ENCODE assay signal across 1 cellular context in the genomic region with DNA sequence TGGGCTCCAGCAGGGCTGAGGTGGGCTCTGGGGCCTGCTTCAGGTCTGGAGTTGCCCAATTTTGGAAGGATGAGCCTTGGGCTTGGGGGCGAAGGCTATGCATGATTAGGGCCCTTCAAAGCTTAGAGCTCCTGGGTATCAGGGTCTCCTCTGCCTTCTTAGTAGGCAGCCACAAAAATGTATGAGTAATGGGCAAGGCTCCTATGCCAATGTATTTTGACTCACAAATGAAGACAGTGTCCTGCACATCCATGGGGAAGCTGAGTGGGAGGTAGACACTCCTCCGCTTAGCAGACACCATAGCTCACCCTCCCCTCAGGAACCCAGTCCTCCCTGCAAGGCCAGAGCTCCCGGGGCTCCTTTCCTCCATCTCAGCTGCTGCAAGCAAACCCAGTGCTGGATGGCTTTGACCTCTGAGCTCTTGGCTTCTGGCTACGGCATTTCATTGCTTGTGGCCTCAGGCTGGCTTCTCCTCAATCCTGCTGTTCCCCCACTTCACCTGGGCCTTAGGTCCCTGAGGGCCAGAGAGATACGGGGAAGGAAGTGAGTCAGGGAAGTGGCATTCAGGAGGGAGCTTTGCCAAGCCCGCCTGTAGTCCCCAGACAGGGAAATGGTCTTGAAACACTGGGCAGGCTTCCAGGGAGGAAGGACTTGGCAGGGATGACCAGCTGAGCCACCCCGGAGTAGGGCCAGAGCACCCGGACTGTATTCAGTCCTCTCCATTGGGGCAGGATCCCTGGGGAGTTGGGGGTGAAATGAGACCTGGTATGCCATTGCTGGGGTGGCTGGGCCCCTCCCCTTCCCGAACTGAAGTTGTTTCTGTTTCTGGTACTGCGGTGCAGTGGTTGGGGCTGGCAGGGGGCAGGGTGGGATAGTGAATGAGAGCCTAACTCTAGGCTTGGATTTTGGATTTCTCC.
TF ChIP-seq lines count a peak whose summit lies in the region.

No MANE protein-coding gene starts in this region.

TF ChIP-seq in H1, 55 proteins besides CTCF, POLR2A, EP300 and RAD21 (continued from another document):
- TF ChIP-seq, protein P1, sequence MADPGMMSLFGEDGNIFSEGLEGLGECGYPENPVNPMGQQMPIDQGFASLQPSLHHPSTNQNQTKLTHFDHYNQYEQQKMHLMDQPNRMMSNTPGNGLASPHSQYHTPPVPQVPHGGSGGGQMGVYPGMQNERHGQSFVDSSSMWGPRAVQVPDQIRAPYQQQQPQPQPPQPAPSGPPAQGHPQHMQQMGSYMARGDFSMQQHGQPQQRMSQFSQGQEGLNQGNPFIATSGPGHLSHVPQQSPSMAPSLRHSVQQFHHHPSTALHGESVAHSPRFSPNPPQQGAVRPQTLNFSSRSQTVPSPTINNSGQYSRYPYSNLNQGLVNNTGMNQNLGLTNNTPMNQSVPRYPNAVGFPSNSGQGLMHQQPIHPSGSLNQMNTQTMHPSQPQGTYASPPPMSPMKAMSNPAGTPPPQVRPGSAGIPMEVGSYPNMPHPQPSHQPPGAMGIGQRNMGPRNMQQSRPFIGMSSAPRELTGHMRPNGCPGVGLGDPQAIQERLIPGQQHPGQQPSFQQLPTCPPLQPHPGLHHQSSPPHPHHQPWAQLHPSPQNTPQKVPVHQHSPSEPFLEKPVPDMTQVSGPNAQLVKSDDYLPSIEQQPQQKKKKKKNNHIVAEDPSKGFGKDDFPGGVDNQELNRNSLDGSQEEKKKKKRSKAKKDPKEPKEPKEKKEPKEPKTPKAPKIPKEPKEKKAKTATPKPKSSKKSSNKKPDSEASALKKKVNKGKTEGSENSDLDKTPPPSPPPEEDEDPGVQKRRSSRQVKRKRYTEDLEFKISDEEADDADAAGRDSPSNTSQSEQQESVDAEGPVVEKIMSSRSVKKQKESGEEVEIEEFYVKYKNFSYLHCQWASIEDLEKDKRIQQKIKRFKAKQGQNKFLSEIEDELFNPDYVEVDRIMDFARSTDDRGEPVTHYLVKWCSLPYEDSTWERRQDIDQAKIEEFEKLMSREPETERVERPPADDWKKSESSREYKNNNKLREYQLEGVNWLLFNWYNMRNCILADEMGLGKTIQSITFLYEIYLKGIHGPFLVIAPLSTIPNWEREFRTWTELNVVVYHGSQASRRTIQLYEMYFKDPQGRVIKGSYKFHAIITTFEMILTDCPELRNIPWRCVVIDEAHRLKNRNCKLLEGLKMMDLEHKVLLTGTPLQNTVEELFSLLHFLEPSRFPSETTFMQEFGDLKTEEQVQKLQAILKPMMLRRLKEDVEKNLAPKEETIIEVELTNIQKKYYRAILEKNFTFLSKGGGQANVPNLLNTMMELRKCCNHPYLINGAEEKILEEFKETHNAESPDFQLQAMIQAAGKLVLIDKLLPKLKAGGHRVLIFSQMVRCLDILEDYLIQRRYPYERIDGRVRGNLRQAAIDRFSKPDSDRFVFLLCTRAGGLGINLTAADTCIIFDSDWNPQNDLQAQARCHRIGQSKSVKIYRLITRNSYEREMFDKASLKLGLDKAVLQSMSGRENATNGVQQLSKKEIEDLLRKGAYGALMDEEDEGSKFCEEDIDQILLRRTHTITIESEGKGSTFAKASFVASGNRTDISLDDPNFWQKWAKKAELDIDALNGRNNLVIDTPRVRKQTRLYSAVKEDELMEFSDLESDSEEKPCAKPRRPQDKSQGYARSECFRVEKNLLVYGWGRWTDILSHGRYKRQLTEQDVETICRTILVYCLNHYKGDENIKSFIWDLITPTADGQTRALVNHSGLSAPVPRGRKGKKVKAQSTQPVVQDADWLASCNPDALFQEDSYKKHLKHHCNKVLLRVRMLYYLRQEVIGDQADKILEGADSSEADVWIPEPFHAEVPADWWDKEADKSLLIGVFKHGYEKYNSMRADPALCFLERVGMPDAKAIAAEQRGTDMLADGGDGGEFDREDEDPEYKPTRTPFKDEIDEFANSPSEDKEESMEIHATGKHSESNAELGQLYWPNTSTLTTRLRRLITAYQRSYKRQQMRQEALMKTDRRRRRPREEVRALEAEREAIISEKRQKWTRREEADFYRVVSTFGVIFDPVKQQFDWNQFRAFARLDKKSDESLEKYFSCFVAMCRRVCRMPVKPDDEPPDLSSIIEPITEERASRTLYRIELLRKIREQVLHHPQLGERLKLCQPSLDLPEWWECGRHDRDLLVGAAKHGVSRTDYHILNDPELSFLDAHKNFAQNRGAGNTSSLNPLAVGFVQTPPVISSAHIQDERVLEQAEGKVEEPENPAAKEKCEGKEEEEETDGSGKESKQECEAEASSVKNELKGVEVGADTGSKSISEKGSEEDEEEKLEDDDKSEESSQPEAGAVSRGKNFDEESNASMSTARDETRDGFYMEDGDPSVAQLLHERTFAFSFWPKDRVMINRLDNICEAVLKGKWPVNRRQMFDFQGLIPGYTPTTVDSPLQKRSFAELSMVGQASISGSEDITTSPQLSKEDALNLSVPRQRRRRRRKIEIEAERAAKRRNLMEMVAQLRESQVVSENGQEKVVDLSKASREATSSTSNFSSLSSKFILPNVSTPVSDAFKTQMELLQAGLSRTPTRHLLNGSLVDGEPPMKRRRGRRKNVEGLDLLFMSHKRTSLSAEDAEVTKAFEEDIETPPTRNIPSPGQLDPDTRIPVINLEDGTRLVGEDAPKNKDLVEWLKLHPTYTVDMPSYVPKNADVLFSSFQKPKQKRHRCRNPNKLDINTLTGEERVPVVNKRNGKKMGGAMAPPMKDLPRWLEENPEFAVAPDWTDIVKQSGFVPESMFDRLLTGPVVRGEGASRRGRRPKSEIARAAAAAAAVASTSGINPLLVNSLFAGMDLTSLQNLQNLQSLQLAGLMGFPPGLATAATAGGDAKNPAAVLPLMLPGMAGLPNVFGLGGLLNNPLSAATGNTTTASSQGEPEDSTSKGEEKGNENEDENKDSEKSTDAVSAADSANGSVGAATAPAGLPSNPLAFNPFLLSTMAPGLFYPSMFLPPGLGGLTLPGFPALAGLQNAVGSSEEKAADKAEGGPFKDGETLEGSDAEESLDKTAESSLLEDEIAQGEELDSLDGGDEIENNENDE (IDR thresholded peaks at IDR 0.05; ENCODE audit: insufficient replicate concordance, low read length), result no peak
- TF ChIP-seq POLR2AphosphoS5 (IDR thresholded peaks at IDR 0.05; ENCODE audit: low read depth, low read length) (no peak), RXRA (IDR thresholded peaks at IDR 0.05; ENCODE audit: insufficient read depth, low read depth, low read length) (no peak), RFX5 (IDR thresholded peaks at IDR 0.05; ENCODE audit: borderline replicate concordance, low read depth, low read length) (no peak), GTF2F1 (IDR thresholded peaks at IDR 0.05; ENCODE audit: borderline replicate concordance, low read depth, low read length) (no peak), RNF2 (IDR thresholded peaks at IDR 0.05; ENCODE audit: borderline replicate concordance, low read depth, low read length, missing control alignments, poor library complexity, severe bottlenecking) (no peak)
- TF ChIP-seq, protein P2, sequence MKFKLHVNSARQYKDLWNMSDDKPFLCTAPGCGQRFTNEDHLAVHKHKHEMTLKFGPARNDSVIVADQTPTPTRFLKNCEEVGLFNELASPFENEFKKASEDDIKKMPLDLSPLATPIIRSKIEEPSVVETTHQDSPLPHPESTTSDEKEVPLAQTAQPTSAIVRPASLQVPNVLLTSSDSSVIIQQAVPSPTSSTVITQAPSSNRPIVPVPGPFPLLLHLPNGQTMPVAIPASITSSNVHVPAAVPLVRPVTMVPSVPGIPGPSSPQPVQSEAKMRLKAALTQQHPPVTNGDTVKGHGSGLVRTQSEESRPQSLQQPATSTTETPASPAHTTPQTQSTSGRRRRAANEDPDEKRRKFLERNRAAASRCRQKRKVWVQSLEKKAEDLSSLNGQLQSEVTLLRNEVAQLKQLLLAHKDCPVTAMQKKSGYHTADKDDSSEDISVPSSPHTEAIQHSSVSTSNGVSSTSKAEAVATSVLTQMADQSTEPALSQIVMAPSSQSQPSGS (IDR thresholded peaks at IDR 0.05; ENCODE audit: low read length), result no peak
- TF ChIP-seq, protein P3, sequence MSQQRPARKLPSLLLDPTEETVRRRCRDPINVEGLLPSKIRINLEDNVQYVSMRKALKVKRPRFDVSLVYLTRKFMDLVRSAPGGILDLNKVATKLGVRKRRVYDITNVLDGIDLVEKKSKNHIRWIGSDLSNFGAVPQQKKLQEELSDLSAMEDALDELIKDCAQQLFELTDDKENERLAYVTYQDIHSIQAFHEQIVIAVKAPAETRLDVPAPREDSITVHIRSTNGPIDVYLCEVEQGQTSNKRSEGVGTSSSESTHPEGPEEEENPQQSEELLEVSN (IDR thresholded peaks at IDR 0.05), result no peak
